In genomic region chr1:236021424-236022135, GRCh38 we compare ENCODE assay signal across 12 cellular contexts. TPM values are rescaled to one million over a fixed set of nuclear protein-coding genes. Genes with fewer than 3 reads are reported as not detected.
DNase-seq lines count a peak whose midpoint lies in the region; ATAC-seq and TF ChIP-seq lines count a peak whose summit lies in the region.
"Had no signal": no experiment of that assay in that cellular context is flagged by ENCODE, and none has a peak within 500 bp of the region (broad histone marks: within the 10 kb centered on the region; RNA-seq: fewer than 3 reads in every experiment).

No MANE protein-coding gene starts in this region.

- POLR2A ChIA-PET in activated CD4-positive, alpha-beta T cell treated with anti-CD3 and anti-CD28 coated beads, Interleukin-2, amount 10 ng/mL, durations not matched to agents 7 days and 5 days (lab: Charles Lee) = no interaction called here

- no peaks in the 10 kb centered on the region for H3K9me3 Mint-ChIP-seq in brain
- H3K9me3 Mint-ChIP-seq in activated CD4-positive, alpha-beta T cell treated with anti-CD3 and anti-CD28 coated beads, Interleukin-2, amount 10 ng/mL, durations not matched to agents 7 days and 5 days = no peaks in the 10 kb centered on the region

- H3K27me3 ChIP-seq in right cardiac atrium (ENCODE audit: control insufficient read depth, insufficient read depth) = no peaks in the 10 kb centered on the region
- no peaks in the 10 kb centered on the region for H3K27me3 ChIP-seq in spleen (replicated peaks in 1 of 7)
- H3K27me3 ChIP-seq: BLaER1 had no signal

- peak overlapping the region; percentile 44 for H3K27ac ChIP-seq in right cardiac atrium (ENCODE audit: low read length)
- H3K27ac ChIP-seq in spleen = peak overlapping the region in 6 of 8 donors; percentile 20 to 76 (median 69)
- H3K27ac ChIP-seq: BLaER1 had no signal

- peaks cover 35% of the 10 kb centered on the region for H3K4me1 Mint-ChIP-seq in brain
- H3K4me1 Mint-ChIP-seq in activated CD4-positive, alpha-beta T cell treated with anti-CD3 and anti-CD28 coated beads, Interleukin-2, amount 10 ng/mL, durations not matched to agents 7 days and 5 days = peaks cover 8% of the 10 kb centered on the region

- DNase-seq in GM03348 (ENCODE audit: low spot score) = peak; percentile 47
- peak in 2 of 3 donors; percentile 40 to 70 for DNase-seq in right cardiac atrium
- no peak for DNase-seq in spleen
- DNase-seq in activated CD4-positive, alpha-beta T cell treated with anti-CD3 and anti-CD28 coated beads, Interleukin-2, amount 10 ng/mL, durations not matched to agents 7 days and 5 days = no peak
- no peak for DNase-seq in NCI-H1048 (lab: John Stamatoyannopoulos, UW)
- DNase-seq: activated CD4-positive, alpha-beta T cell treated with anti-CD3 and anti-CD28 coated beads for 1 hour; erythroblast; GDM1 had no signal

- CTCF ChIA-PET in activated CD4-positive, alpha-beta T cell treated with anti-CD3 and anti-CD28 coated beads, Interleukin-2, amount 10 ng/mL, durations not matched to agents 7 days and 5 days (lab: Charles Lee) = no interaction called here

- H3K36me3 Mint-ChIP-seq in brain = peaks cover 25% of the 10 kb centered on the region
- no peaks in the 10 kb centered on the region for H3K36me3 Mint-ChIP-seq in activated CD4-positive, alpha-beta T cell treated with anti-CD3 and anti-CD28 coated beads, Interleukin-2, amount 10 ng/mL, durations not matched to agents 7 days and 5 days (ENCODE audit: low read depth)

- H3K9me3 ChIP-seq in right cardiac atrium (ENCODE audit: control insufficient read depth, low read length) = no peaks in the 10 kb centered on the region
- H3K9me3 ChIP-seq in spleen = no peaks in the 10 kb centered on the region
- H3K9me3 ChIP-seq: BLaER1 had no signal

- peaks cover 0 to 56% (median 5%) of the 10 kb centered on the region in 6 donors for H3K36me3 ChIP-seq in spleen
- H3K36me3 ChIP-seq: BLaER1 had no signal

- H3K4me3 ChIP-seq in right cardiac atrium (ENCODE audit: low read length) (no peak overlapping the region), spleen (no peak overlapping the region)
- H3K4me3 ChIP-seq: BLaER1 had no signal

- peak overlapping the region in 1 of 5 experiments; percentile 17 for H3K4me3 Mint-ChIP-seq in brain
- H3K4me3 Mint-ChIP-seq in activated CD4-positive, alpha-beta T cell treated with anti-CD3 and anti-CD28 coated beads, Interleukin-2, amount 10 ng/mL, durations not matched to agents 7 days and 5 days = no peak overlapping the region

- H3K27me3 Mint-ChIP-seq in brain = no peaks in the 10 kb centered on the region
- H3K27me3 Mint-ChIP-seq in activated CD4-positive, alpha-beta T cell treated with anti-CD3 and anti-CD28 coated beads, Interleukin-2, amount 10 ng/mL, durations not matched to agents 7 days and 5 days = peaks cover under 1% of the 10 kb centered on the region

- TF ChIP-seq POLR2A in spleen (IDR thresholded peaks at IDR 0.05) = no peak

- WGBS in right cardiac atrium = 56% methylated on average over 9 of the region's 9 CpGs
- 69 to 90% (median 83%) methylated on average over 9 of the region's 9 CpGs for WGBS in spleen, 5 donors

- TF ChIP-seq CTCF in brain (conservative IDR thresholded peaks at IDR 0.05) (no peak), spleen (IDR thresholded peaks at IDR 0.05 in 8 of 11, conservative IDR thresholded peaks at IDR 0.05 in 3 of 11) (no peak)

- intact Hi-C loops in right cardiac atrium (cut with DNase I) (no loop called here), spleen (cut with DNase I; ENCODE audit: low total_unique reads) (no loop called here)

- peaks cover 8% of the 10 kb centered on the region for H3K4me1 ChIP-seq in right cardiac atrium (ENCODE audit: control insufficient read depth, insufficient read depth, low read length)
- H3K4me1 ChIP-seq in spleen = peaks cover 0 to 20% (median 0%) of the 10 kb centered on the region in 6 donors

- peak overlapping the region in 4 of 5 experiments; percentile 36 to 90 (median 56) for H3K27ac Mint-ChIP-seq in brain
- H3K27ac Mint-ChIP-seq in activated CD4-positive, alpha-beta T cell treated with anti-CD3 and anti-CD28 coated beads, Interleukin-2, amount 10 ng/mL, durations not matched to agents 7 days and 5 days = no peak overlapping the region

- peak in 1 of 2 donors; percentile 17 for ATAC-seq in right cardiac atrium
- no peak for ATAC-seq in HG03571 (IDR thresholded peaks at IDR 0.05; ENCODE audit: unreplicated experiment)
- ATAC-seq in HG02763 (IDR thresholded peaks at IDR 0.05; ENCODE audit: unreplicated experiment) = no peak

RNA-seq across cellular contexts. Expression of gene NID1, which starts 43.3 kb away (rescaled TPM):
- 20.1 TPM for polyA plus RNA-seq in brain (ENCODE audit: insufficient read depth, low read depth, low replicate concordance)
- 100 to 1,000 TPM in 1 of 4 donors, 10 to 100 TPM in 3; 31.3 to 107 (median 58.1) TPM for total RNA-seq in right cardiac atrium
- 24.4 TPM for polyA plus RNA-seq in right cardiac atrium
- 100 to 1,000 TPM in 5 of 7 donors, 10 to 100 TPM in 2; 48.1 to 178 (median 101) TPM for total RNA-seq in spleen
- polyA plus RNA-seq in spleen = 10 to 100 TPM in 2 of 3 donors, 1 to 10 TPM in 1; 6.8 to 13.3 (median 12.9) TPM
- under 1 TPM in 1 of 2 experiments, not detected in 1; 0.08 TPM for total RNA-seq in activated CD4-positive, alpha-beta T cell treated with anti-CD3 and anti-CD28 coated beads, Interleukin-2, amount 10 ng/mL, durations not matched to agents 7 days and 5 days

Comparison
In these comparisons a context has a peak if more than half of its experiments do, and no peak if none do; other contexts are left out.
1. DNase-seq: peak in GM03348 (single experiment) and right cardiac atrium (2 of 3); none in spleen (single experiment), activated CD4-positive, alpha-beta T cell treated with anti-CD3 and anti-CD28 coated beads, Interleukin-2, amount 10 ng/mL, durations not matched to agents 7 days and 5 days (single experiment) and NCI-H1048 (single experiment).
2. RNA of gene NID1, which starts 43.3 kb away (total RNA-seq): 48.1 to 178 TPM in spleen and 31.3 to 107 TPM in right cardiac atrium; 0.08 TPM in activated CD4-positive, alpha-beta T cell treated with anti-CD3 and anti-CD28 coated beads, Interleukin-2, amount 10 ng/mL, durations not matched to agents 7 days and 5 days; every median in the first group is over 10 times any median in the second.